1 cellular context compared by ENCODE assay signal in the genomic region with DNA sequence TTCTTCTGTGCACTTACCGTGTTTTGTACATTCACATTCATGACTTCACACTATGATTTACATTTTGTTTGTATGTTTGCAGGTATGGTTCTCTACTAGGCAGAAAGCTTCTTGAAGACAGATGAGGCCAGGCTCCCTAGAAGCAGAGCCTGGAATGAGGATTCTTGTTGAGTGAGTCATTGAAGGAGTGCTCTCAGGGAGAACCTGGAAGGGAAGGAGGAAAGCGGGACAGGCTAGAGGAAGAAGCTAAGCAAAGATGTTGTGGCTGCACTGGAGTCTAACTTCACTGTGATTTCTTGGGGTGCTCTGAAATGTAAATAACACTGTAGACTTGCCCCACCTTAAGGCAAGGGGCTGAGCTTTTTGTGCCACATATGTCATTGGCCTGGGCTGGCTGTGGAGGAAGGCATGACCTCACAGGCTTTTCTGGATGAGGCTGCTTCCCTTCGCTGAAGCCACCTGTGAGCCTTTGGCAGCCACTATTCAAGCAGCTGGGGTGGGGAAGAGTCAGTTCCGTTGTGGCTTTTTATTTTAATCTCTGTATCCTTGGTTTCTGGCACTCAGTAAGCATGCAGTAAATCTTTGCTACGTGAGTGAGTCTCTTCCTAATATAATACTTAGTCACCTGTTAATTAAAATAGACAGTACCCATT.
TF ChIP-seq lines count a peak whose summit lies in the region.

No MANE protein-coding gene starts in this region.

TF ChIP-seq in SK-N-SH, 30 proteins besides CTCF, POLR2A, EP300 and RAD21 (continued from another document):
- TF ChIP-seq REST (IDR thresholded peaks at IDR 0.05; ENCODE audit: low read depth, low read length) = no peak
- TF ChIP-seq ELF1 (IDR thresholded peaks at IDR 0.05) = no peak
- no peak for TF ChIP-seq RCOR1 (IDR thresholded peaks at IDR 0.05; ENCODE audit: low read length)
- TF ChIP-seq, protein P1, sequence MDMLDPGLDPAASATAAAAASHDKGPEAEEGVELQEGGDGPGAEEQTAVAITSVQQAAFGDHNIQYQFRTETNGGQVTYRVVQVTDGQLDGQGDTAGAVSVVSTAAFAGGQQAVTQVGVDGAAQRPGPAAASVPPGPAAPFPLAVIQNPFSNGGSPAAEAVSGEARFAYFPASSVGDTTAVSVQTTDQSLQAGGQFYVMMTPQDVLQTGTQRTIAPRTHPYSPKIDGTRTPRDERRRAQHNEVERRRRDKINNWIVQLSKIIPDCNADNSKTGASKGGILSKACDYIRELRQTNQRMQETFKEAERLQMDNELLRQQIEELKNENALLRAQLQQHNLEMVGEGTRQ (IDR thresholded peaks at IDR 0.05; ENCODE audit: borderline replicate concordance, low read depth, low read length) = no peak
